21 cellular contexts compared by ENCODE assay signal in the genomic region with DNA sequence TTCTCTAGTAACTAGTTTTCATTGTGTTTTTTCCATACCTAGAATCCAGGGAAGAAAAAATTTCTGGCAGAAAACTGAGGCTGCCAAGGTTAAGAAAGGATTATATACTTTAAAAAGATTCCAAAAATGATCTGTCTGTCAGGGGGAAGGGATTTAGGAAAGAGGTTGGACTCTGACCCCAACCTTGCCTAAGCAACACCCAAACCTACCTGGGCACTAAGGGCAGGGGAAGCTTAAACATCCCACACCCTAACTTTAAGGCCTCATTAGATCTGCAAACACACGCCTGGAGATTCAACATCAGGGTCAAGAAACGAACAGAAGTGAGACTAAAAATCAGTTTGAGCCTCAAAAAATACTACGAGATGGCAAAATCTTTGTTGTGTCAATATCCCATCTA. TPM values are rescaled to one million over a fixed set of nuclear protein-coding genes. Genes with fewer than 3 reads are reported as not detected.
DNase-seq lines count a peak whose midpoint lies in the region; ATAC-seq, FAIRE-seq and TF ChIP-seq lines count a peak whose summit lies in the region.
"Had no signal": no experiment of that assay in that cellular context is flagged by ENCODE, and none has a peak within 500 bp of the region (broad histone marks: within the 10 kb centered on the region; RNA-seq: fewer than 3 reads in every experiment).

No MANE protein-coding gene starts in this region.

- peaks cover 69% of the 10 kb centered on the region for H3K79me2 ChIP-seq in mesendoderm (ENCODE audit: control insufficient read depth, insufficient read depth, low read length)

- H3K4me3 ChIP-seq in right lobe of liver: no peak overlapping the region
- no peak overlapping the region for H3K4me3 ChIP-seq in mesendoderm (ENCODE audit: low read length)
- H3K4me3 ChIP-seq: A549, BLaER1 had no signal

- H2BK15ac ChIP-seq in mesendoderm (replicated peaks; ENCODE audit: low read depth): no peak overlapping the region

- no peak overlapping the region for H2AK5ac ChIP-seq in mesendoderm (ENCODE audit: low read length)

- H4K8ac ChIP-seq in mesendoderm (ENCODE audit: low read depth, low read length): no peak overlapping the region

- peaks cover 0 to 13% (median 0%) of the 10 kb centered on the region in 4 donors for H3K4me1 ChIP-seq in right lobe of liver
- H3K4me1 ChIP-seq in mesendoderm (ENCODE audit: control insufficient read depth, low read depth, low read length): no peaks in the 10 kb centered on the region

- no peak overlapping the region for H3K23ac ChIP-seq in mesendoderm (ENCODE audit: low read length)

- peak overlapping the region; percentile 47 for H3K27ac Mint-ChIP-seq in chondrocyte (ENCODE audit: unreplicated experiment)
- H3K27ac Mint-ChIP-seq in progenitor cell of endocrine pancreas: peak overlapping the region; percentile 83
- H3K27ac Mint-ChIP-seq: CD8-positive, alpha-beta T cell had no signal

- peak; percentile 6 for FAIRE-seq in D721Med (lab: Jason Lieb, UNC)
- FAIRE-seq: A549, GM12892, GM18507, H1 had no signal

- no peak overlapping the region for H4K5ac ChIP-seq in mesendoderm (ENCODE audit: low read length)

- H3K27ac ChIP-seq in right lobe of liver (no peak overlapping the region), mesendoderm (ENCODE audit: low read depth, low read length) (no peak overlapping the region)
- H3K27ac ChIP-seq: A549, BLaER1 had no signal

- H3K27me3 Mint-ChIP-seq in chondrocyte (ENCODE audit: low read depth) (no peaks in the 10 kb centered on the region), progenitor cell of endocrine pancreas (no peaks in the 10 kb centered on the region)

- H3K4me2 ChIP-seq in mesendoderm (ENCODE audit: low read length): no peak overlapping the region
- H3K4me2 ChIP-seq: A549, BLaER1 had no signal

- H3K36me3 Mint-ChIP-seq in chondrocyte (ENCODE audit: low read depth) (no peaks in the 10 kb centered on the region), progenitor cell of endocrine pancreas (ENCODE audit: insufficient read depth) (peaks cover 8% of the 10 kb centered on the region)
- H3K36me3 Mint-ChIP-seq: CD8-positive, alpha-beta T cell had no signal

- H3K4me3 Mint-ChIP-seq in chondrocyte (ENCODE audit: unreplicated experiment) (no peak overlapping the region), progenitor cell of endocrine pancreas (ENCODE audit: low read depth) (no peak overlapping the region)
- H3K4me3 Mint-ChIP-seq: CD8-positive, alpha-beta T cell had no signal

- TF ChIP-seq CTCF in D721Med (IDR thresholded peaks at IDR 0.05; ENCODE audit: insufficient read depth, missing control alignments) (no peak), chondrocyte (IDR thresholded peaks at IDR 0.05) (no peak), right lobe of liver (IDR thresholded peaks at IDR 0.05) (no peak), progenitor cell of endocrine pancreas (IDR thresholded peaks at IDR 0.05; ENCODE audit: unreplicated experiment) (no peak)

- H2BK5ac ChIP-seq in mesendoderm (ENCODE audit: low read length): no peak overlapping the region

- H3K36me3 ChIP-seq in right lobe of liver: no peaks in the 10 kb centered on the region
- no peaks in the 10 kb centered on the region for H3K36me3 ChIP-seq in mesendoderm (ENCODE audit: control insufficient read depth, insufficient read depth, low read length)

- WGBS in right lobe of liver (ENCODE audit: insufficient coverage, low coverage, low lambda C conversion rate, missing lambda C conversion rate): 39% methylated on average over 3 of the region's 3 CpGs
- whole genome bisulfite sequencing in mesendoderm (ENCODE audit: extremely low coverage, insufficient coverage, low lambda C conversion rate): no CpG with 5 or more reads among the region's 3 CpGs

- ATAC-seq in right lobe of liver: peak; percentile 56 to 78 (median 69)
- ATAC-seq: CD8-positive, alpha-beta T cell had no signal

- peaks cover 9% of the 10 kb centered on the region for H3K79me1 ChIP-seq in mesendoderm (ENCODE audit: low read length)

- DNase-seq in D721Med (ENCODE audit: insufficient read length, low spot score) (no peak), chondrocyte (ENCODE audit: low spot score) (no peak), right lobe of liver (no peak), progenitor cell of endocrine pancreas (ENCODE audit: low spot score, unreplicated experiment) (no peak), ACHN (no peak), mesendoderm (no peak), EL (no peak)
- DNase-seq: CD8-positive, alpha-beta T cell; NCI-H1105 treated with DMSO at 0.1 percent for 48 hours; NCI-H187; NCI-H2227 treated with DMSO at 0.1 percent for 48 hours; NCI-H524; NCI-H82; RPMI8226; SHP77 treated with DMSO at 0.1 percent for 48 hours had no signal

- TF ChIP-seq POLR2A in right lobe of liver (IDR thresholded peaks at IDR 0.05): no peak

- H3K4me1 Mint-ChIP-seq in chondrocyte (ENCODE audit: low read depth) (peaks cover 28% of the 10 kb centered on the region), progenitor cell of endocrine pancreas (ENCODE audit: low read depth) (peaks cover 14% of the 10 kb centered on the region)

- no peak overlapping the region for H3K56ac ChIP-seq in mesendoderm (ENCODE audit: low read length)

- intact Hi-C loops in right lobe of liver (cut with DNase I): no loop called here

- no peak overlapping the region for H2BK120ac ChIP-seq in mesendoderm (ENCODE audit: low read depth, low read length)

- no peak overlapping the region for H3K18ac ChIP-seq in mesendoderm (ENCODE audit: low read length)

- H3K9ac ChIP-seq in mesendoderm (ENCODE audit: low read length): no peak overlapping the region
- H3K9ac ChIP-seq: BLaER1 had no signal

- H3K27me3 ChIP-seq in right lobe of liver (no peaks in the 10 kb centered on the region), mesendoderm (ENCODE audit: insufficient read depth, low read length, poor library complexity) (no peaks in the 10 kb centered on the region)
- H3K27me3 ChIP-seq: BLaER1 had no signal

- H3K4ac ChIP-seq in mesendoderm (ENCODE audit: low read depth, low read length): no peak overlapping the region

- in situ Hi-C loops in ACHN (cut with HindIII; ENCODE audit: low pct_ligation_motif_present, low pct_unique_long_range_greater_than_20kb, low sequenced_read_pairs): no loop called here

- no peaks in the 10 kb centered on the region for H3K9me3 ChIP-seq in right lobe of liver
- H3K9me3 ChIP-seq: A549, BLaER1 had no signal

- no peaks in the 10 kb centered on the region for H3K9me3 Mint-ChIP-seq in chondrocyte (ENCODE audit: low read depth)
- no peaks in the 10 kb centered on the region for H3K9me3 Mint-ChIP-seq in progenitor cell of endocrine pancreas (ENCODE audit: low read depth)
- H3K9me3 Mint-ChIP-seq: CD8-positive, alpha-beta T cell had no signal

RNA-seq across cellular contexts. Expression of a gene that starts 19.4 kb away (rescaled TPM):
- total RNA-seq in chondrocyte (123 to 131 TPM (median 126 TPM) in 3 replicates), right lobe of liver (10 to 100 TPM; 12.0 to 22.6 (median 16.1) TPM), progenitor cell of endocrine pancreas (312 and 316 TPM in 2 replicates)
- polyA plus RNA-seq in mesendoderm (2013, experiment 1 of 2): 47.8 TPM
- polyA plus RNA-seq in mesendoderm (2013, experiment 2 of 2): 48.1 TPM

RNA-seq across cellular contexts. Expression of a gene that starts 22.0 kb away (rescaled TPM):
- 4.2 to 6.8 TPM (median 4.5 TPM) in 3 replicates for total RNA-seq in chondrocyte
- under 1 TPM in 2 of 6 experiments, not detected in 4; 0.49 to 0.86 TPM for total RNA-seq in right lobe of liver
- 5.6 and 5.7 TPM in 2 replicates for total RNA-seq in progenitor cell of endocrine pancreas
- polyA plus RNA-seq in mesendoderm (2013, experiment 1 of 2): 7.5 TPM
- 7.4 TPM for polyA plus RNA-seq in mesendoderm (2013, experiment 2 of 2)
- total RNA-seq: LHCN-M2 had no signal
